ENCODE assay signal across 24 cellular contexts in the genomic region with DNA sequence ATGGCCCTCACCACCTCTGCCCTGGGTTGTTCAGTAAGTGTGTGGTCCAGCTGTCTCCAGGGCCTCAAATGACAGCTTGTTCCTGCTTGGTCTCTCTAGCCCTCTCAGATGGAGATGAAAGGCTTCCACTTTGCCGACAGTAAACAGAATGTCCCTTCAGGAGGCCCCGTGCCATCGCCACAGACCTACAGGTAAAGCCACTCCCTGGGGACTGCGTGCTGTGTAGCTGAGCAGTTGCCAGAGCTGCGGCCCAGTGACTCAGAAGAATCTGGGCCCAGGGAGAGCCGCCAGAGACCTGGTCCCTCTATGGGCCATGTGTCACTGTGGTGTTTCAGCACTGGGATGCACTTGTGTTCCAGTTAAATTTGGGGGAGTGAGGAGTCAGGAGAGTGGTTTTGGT. TPM values are rescaled to one million over a fixed set of nuclear protein-coding genes. Genes with fewer than 3 reads are reported as not detected.
A peak's percentile ranks its signal among the peaks of the same experiment; 100 is the strongest.
DNase-seq lines count a peak whose midpoint lies in the region; FAIRE-seq and TF ChIP-seq lines count a peak whose summit lies in the region.
"Had no signal": no experiment of that assay in that cellular context is flagged by ENCODE, and none has a peak within 500 bp of the region (broad histone marks: within the 10 kb centered on the region; RNA-seq: fewer than 3 reads in every experiment).

No MANE protein-coding gene starts in this region.

- H3K4me1 ChIP-seq in vagina = no peaks in the 10 kb centered on the region

- H3K4me3 Mint-ChIP-seq in activated T-cell treated with anti-CD3 and anti-CD28 coated beads, Interleukin-2, amount 50 U/mL, for 24 hours = no peak overlapping the region
- no peak overlapping the region for H3K4me3 Mint-ChIP-seq in progenitor cell of endocrine pancreas (ENCODE audit: low read depth)
- H3K4me3 Mint-ChIP-seq: CD14-positive monocyte, HFFc6 had no signal

- intact Hi-C loops in vagina (cut with DNase I) = no loop called here

- H3K36me3 Mint-ChIP-seq in activated T-cell treated with anti-CD3 and anti-CD28 coated beads, Interleukin-2, amount 50 U/mL, for 24 hours (ENCODE audit: low read depth) = peaks cover 100% of the 10 kb centered on the region
- peaks cover 29% of the 10 kb centered on the region for H3K36me3 Mint-ChIP-seq in progenitor cell of endocrine pancreas (ENCODE audit: insufficient read depth)

- H3K27ac Mint-ChIP-seq in activated T-cell treated with anti-CD3 and anti-CD28 coated beads, Interleukin-2, amount 50 U/mL, for 24 hours = peak overlapping the region; percentile 20
- H3K27ac Mint-ChIP-seq in progenitor cell of endocrine pancreas = peak overlapping the region; percentile 39
- H3K27ac Mint-ChIP-seq: HFFc6 had no signal

- no peak for TF ChIP-seq CTCF in progenitor cell of endocrine pancreas (IDR thresholded peaks at IDR 0.05; ENCODE audit: unreplicated experiment)
- TF ChIP-seq CTCF in vagina (IDR thresholded peaks at IDR 0.05) = no peak

- no peaks in the 10 kb centered on the region for H3K27me3 ChIP-seq in vagina
- H3K27me3 ChIP-seq: MG63 had no signal

- DNase-seq in activated T-cell treated with anti-CD3 and anti-CD28 coated beads, Interleukin-2, amount 50 U/mL, for 24 hours = no peak
- DNase-seq in activated T-cell treated with anti-CD3 and anti-CD28 coated beads, Interleukin-2, amount 50 U/mL, for 1 hour = no peak
- DNase-seq in progenitor cell of endocrine pancreas (ENCODE audit: low spot score, unreplicated experiment) (no peak), frontal cortex (ENCODE audit: low spot score in 2 of 2) (no peak), vagina (ENCODE audit: extremely low spot score in 2 of 2) (no peak), foreskin melanocyte (no peak)
- DNase-seq: DMS79, HFFc6, KBM-7, MG63, NCI-H1092 treated with DMSO at 0.1 percent for 48 hours, NCI-H1694, NCI-H2107, NCI-H226, NCI-H526 had no signal

- H3K9me3 ChIP-seq in vagina = no peaks in the 10 kb centered on the region
- H3K9me3 ChIP-seq: MG63 had no signal

- no peak for FAIRE-seq in frontal cortex (lab: Jason Lieb, UNC)
- FAIRE-seq: A204.1, GM12878, H1 had no signal

- no peak overlapping the region for H3K4me3 ChIP-seq in vagina
- H3K4me3 ChIP-seq: GM12878, MG63 had no signal

- no peaks in the 10 kb centered on the region for H3K9me3 Mint-ChIP-seq in activated T-cell treated with anti-CD3 and anti-CD28 coated beads, Interleukin-2, amount 50 U/mL, for 24 hours
- H3K9me3 Mint-ChIP-seq in progenitor cell of endocrine pancreas (ENCODE audit: low read depth) = no peaks in the 10 kb centered on the region
- H3K9me3 Mint-ChIP-seq: HFFc6 had no signal

- H3K4me1 Mint-ChIP-seq in activated T-cell treated with anti-CD3 and anti-CD28 coated beads, Interleukin-2, amount 50 U/mL, for 24 hours (ENCODE audit: low read depth) = no peaks in the 10 kb centered on the region
- H3K4me1 Mint-ChIP-seq in progenitor cell of endocrine pancreas (ENCODE audit: low read depth) = no peaks in the 10 kb centered on the region
- H3K4me1 Mint-ChIP-seq: CD14-positive monocyte had no signal

- H3K27ac ChIP-seq in cingulate gyrus (ENCODE audit: low read depth, low read length) = peak overlapping the region; percentile 10
- no peak overlapping the region for H3K27ac ChIP-seq in vagina

- no peaks in the 10 kb centered on the region for H3K27me3 Mint-ChIP-seq in activated T-cell treated with anti-CD3 and anti-CD28 coated beads, Interleukin-2, amount 50 U/mL, for 24 hours
- no peaks in the 10 kb centered on the region for H3K27me3 Mint-ChIP-seq in progenitor cell of endocrine pancreas

- H3K36me3 ChIP-seq in vagina = peaks cover 7 to 100% of the 10 kb centered on the region in 2 donors

- TF ChIP-seq POLR2A in GM19193 (IDR thresholded peaks at IDR 0.05; ENCODE audit: extremely low read depth, insufficient read depth, insufficient read length) (peak; percentile 16), vagina (IDR thresholded peaks at IDR 0.05) (no peak)

RNA-seq across cellular contexts. Expression of gene POMT1, which starts 10.6 kb away (rescaled TPM):
- total RNA-seq in progenitor cell of endocrine pancreas (61.0 and 64.3 TPM in 2 replicates), frontal cortex (42.4 TPM), vagina (14.5 TPM)

RNA-seq across cellular contexts. Expression of gene UCK1, which starts 39.0 kb away (rescaled TPM):
- total RNA-seq in progenitor cell of endocrine pancreas (32.4 and 32.8 TPM in 2 replicates), frontal cortex (15.5 TPM), vagina (37.3 TPM)

RNA-seq across cellular contexts. Expression of gene PRRT1B, which starts 53.3 kb away (rescaled TPM):
- total RNA-seq in progenitor cell of endocrine pancreas (6.7 and 7.1 TPM in 2 replicates), frontal cortex (not detected), vagina (not detected)
- total RNA-seq: G401, GM12878, HFFc6, OCI-LY7, RPMI7951 had no signal
